Comparison of ENCODE assay signal across 14 cellular contexts in genomic region chr10:24249829-24250415, GRCh38. TPM values are rescaled to one million over a fixed set of nuclear protein-coding genes. Genes with fewer than 3 reads are reported as not detected.
A peak's percentile ranks its signal among the peaks of the same experiment; 100 is the strongest.
DNase-seq lines count a peak whose midpoint lies in the region; ATAC-seq and TF ChIP-seq lines count a peak whose summit lies in the region.
"Had no signal": no experiment of that assay in that cellular context is flagged by ENCODE, and none has a peak within 500 bp of the region (broad histone marks: within the 10 kb centered on the region; RNA-seq: fewer than 3 reads in every experiment).

No MANE protein-coding gene starts in this region.

- H3K27me3 ChIP-seq in PC-9 (ENCODE audit: insufficient read depth, low read depth) (no peaks in the 10 kb centered on the region), lower lobe of right lung (ENCODE audit: low read depth) (no peaks in the 10 kb centered on the region)
- H3K27me3 ChIP-seq: right lobe of liver had no signal

- H3K4me2 ChIP-seq in PC-9 = peak overlapping the region; percentile 44

- no peaks in the 10 kb centered on the region for H3K36me3 ChIP-seq in PC-9 (ENCODE audit: low read depth)
- no peaks in the 10 kb centered on the region for H3K36me3 ChIP-seq in lower lobe of right lung
- H3K36me3 ChIP-seq: right lobe of liver had no signal

- POLR2A ChIA-PET in PC-9 (lab: Charles Lee; ENCODE audit: unreplicated experiment) = no interaction called here

- no peaks in the 10 kb centered on the region for H3K79me2 ChIP-seq in PC-9 (ENCODE audit: low read depth)

- CTCF ChIA-PET in PC-9 (lab: Charles Lee) = no interaction called here
- CTCF ChIA-PET in Calu3 (lab: Charles Lee) = no interaction called here

- TF ChIP-seq CTCF in PC-9 (conservative IDR thresholded peaks at IDR 0.05) = no peak
- peak; percentile 3 for TF ChIP-seq CTCF in choroid plexus epithelial cell (conservative IDR thresholded peaks at IDR 0.05; ENCODE audit: low read depth, low read length)
- no peak for TF ChIP-seq CTCF in lower lobe of right lung (IDR thresholded peaks at IDR 0.05)
- no peak for TF ChIP-seq CTCF in Calu3 (IDR thresholded peaks at IDR 0.05; ENCODE audit: unreplicated experiment)

- H3K9me3 ChIP-seq in PC-9 (ENCODE audit: insufficient read depth, low read depth) (no peaks in the 10 kb centered on the region), lower lobe of right lung (no peaks in the 10 kb centered on the region)
- H3K9me3 ChIP-seq: right lobe of liver had no signal

- peaks cover 11% of the 10 kb centered on the region; the same call in 1 of the 2 replicates for H3F3A ChIP-seq in PC-9 (ENCODE audit: insufficient read depth, low read depth)

- 0 out of 2 replicates have a peak overlapping the region, but pooled peaks have one; percentile 17 for H3K27ac ChIP-seq in PC-9
- H3K27ac ChIP-seq in lower lobe of right lung = peak overlapping the region; percentile 24
- peak overlapping the region in 16 of 21 experiments; percentile 4 to 74 (median 58) for H3K27ac ChIP-seq in skin epidermis
- no peak overlapping the region for H3K27ac ChIP-seq in substantia nigra (ENCODE audit: low read depth, low read length, poor library complexity, severe bottlenecking)
- H3K27ac ChIP-seq: right lobe of liver had no signal

- peak in 1 of 2 experiments; percentile 51 for DNase-seq in PC-9
- peak; percentile 51 for DNase-seq in choroid plexus epithelial cell (ENCODE audit: low read depth)
- DNase-seq in lower lobe of right lung = no peak
- no peak for DNase-seq in Calu3
- DNase-seq in foreskin melanocyte = no peak
- DNase-seq in substantia nigra (lab: John Stamatoyannopoulos, UW) = no peak
- DNase-seq: NCI-H1436 treated with DMSO at 0.1 percent for 48 hours; NCI-H2227 treated with DMSO at 0.1 percent for 48 hours; NK-92 treated with Interleukin-12 subunit alpha and Interleukin-12 subunit beta, amount 100 ng/mL, for 24 hours; right lobe of liver; stimulated activated CD4-positive, alpha-beta T cell treated with anti-CD3 and anti-CD28 coated beads, Interleukin-2, amount 100 ng/mL, for 24 hours had no signal

- H3K4me1 Mint-ChIP-seq in Calu3 (ENCODE audit: low read depth, unreplicated experiment) = peaks cover 16% of the 10 kb centered on the region

- H3K36me3 Mint-ChIP-seq in Calu3 (ENCODE audit: insufficient read depth, unreplicated experiment) = no peaks in the 10 kb centered on the region

- no peaks in the 10 kb centered on the region for H3K9me3 Mint-ChIP-seq in Calu3 (ENCODE audit: low read depth, unreplicated experiment)

- H3K4me1 ChIP-seq in PC-9 (replicated peaks; ENCODE audit: insufficient read depth) (peaks cover 40% of the 10 kb centered on the region), lower lobe of right lung (peaks cover 14% of the 10 kb centered on the region)
- H3K4me1 ChIP-seq: right lobe of liver had no signal

- no peaks in the 10 kb centered on the region for H3K27me3 Mint-ChIP-seq in Calu3 (ENCODE audit: unreplicated experiment)

- intact Hi-C loops in PC-9 (cut with micrococcal nuclease; ENCODE audit: unreplicated experiment) = loop anchor here (2.0 to 10.0 kb wide), 4 partner anchors 42 to 215 kb away; no protein-coding TSS in a partner anchor
- intact Hi-C loops in lower lobe of right lung (cut with DNase I) = no loop called here
- intact Hi-C loops in Calu3 (cut with micrococcal nuclease; ENCODE audit: unreplicated experiment) = no loop called here

- H4K20me1 ChIP-seq in PC-9 (ENCODE audit: insufficient read depth) = no peaks in the 10 kb centered on the region

- H3K27ac Mint-ChIP-seq in Calu3 (ENCODE audit: unreplicated experiment) = no peak overlapping the region

- no peak overlapping the region for H2AFZ ChIP-seq in PC-9

- H3K4me3 ChIP-seq in PC-9 (no peak overlapping the region), choroid plexus epithelial cell (ENCODE audit: low read depth, low read length) (no peak overlapping the region), lower lobe of right lung (no peak overlapping the region), skin epidermis (no peak overlapping the region)
- H3K4me3 ChIP-seq: right lobe of liver had no signal

- no TSS peak for BruUV-seq in PC-9 (replicated peaks; lab: Mats Ljungman, UMichigan)
- BruUV-seq in Calu3 (replicated peaks; lab: Mats Ljungman, UMichigan) = no TSS peak

- H3K9me2 ChIP-seq in PC-9 (ENCODE audit: insufficient read depth) = no peaks in the 10 kb centered on the region

- ATAC-seq in lower lobe of right lung (peak; percentile 57 to 64), GM18861 (IDR thresholded peaks at IDR 0.05; ENCODE audit: unreplicated experiment) (no peak)
- ATAC-seq: left lobe of liver, right lobe of liver had no signal

- H3K4me3 Mint-ChIP-seq in Calu3 (ENCODE audit: low read depth, unreplicated experiment) = no peak overlapping the region

RNA-seq across cellular contexts. Expression of gene KIAA1217, which starts 41.0 kb away (rescaled TPM):
- total RNA-seq in PC-9 (2021) = 26.2 and 41.1 TPM in 2 replicates
- 37.2 TPM for total RNA-seq in lower lobe of right lung
- 46.2 and 49.2 TPM in 2 replicates for total RNA-seq in Calu3 (2022)
